ENCODE assay signal across 26 cellular contexts in genomic region chr4:6391186-6391851, GRCh38.
DNase-seq lines count a peak whose midpoint lies in the region; ATAC-seq and TF ChIP-seq lines count a peak whose summit lies in the region.
"Had no signal": no experiment of that assay in that cellular context is flagged by ENCODE, and none has a peak within 500 bp of the region (broad histone marks: within the 10 kb centered on the region; RNA-seq: fewer than 3 reads in every experiment).

No MANE protein-coding gene starts in this region.

- H3K4me3 ChIP-seq in right atrium auricular region (no peak overlapping the region), left ventricle myocardium inferior (peak overlapping the region; percentile 23)
- H3K4me3 ChIP-seq: gastroesophageal sphincter, right lobe of liver, SK-N-MC had no signal

- H3K4me1 ChIP-seq in right atrium auricular region (no peaks in the 10 kb centered on the region), left ventricle myocardium inferior (peaks cover 20% of the 10 kb centered on the region)
- H3K4me1 ChIP-seq: right lobe of liver had no signal

- ATAC-seq in Right ventricle myocardium superior (ENCODE audit: poor library complexity) (peak; percentile 29), GM18517 (IDR thresholded peaks at IDR 0.05; ENCODE audit: unreplicated experiment) (no peak), HG03439 (IDR thresholded peaks at IDR 0.05; ENCODE audit: unreplicated experiment) (no peak)
- no peak for ATAC-seq in activated T-cell treated with anti-CD3 and anti-CD28 coated beads, Interleukin-2, amount 50 U/mL, for 72 hours (replicated peaks in 1 of 2)
- ATAC-seq: gastroesophageal sphincter had no signal

- no peak for TF ChIP-seq CTCF in right atrium auricular region (IDR thresholded peaks at IDR 0.05)
- TF ChIP-seq CTCF in left ventricle myocardium inferior (IDR thresholded peaks at IDR 0.05; ENCODE audit: borderline replicate concordance), result no peak
- no peak for TF ChIP-seq CTCF in type B pancreatic cell (conservative IDR thresholded peaks at IDR 0.05)

- peaks cover 4% of the 10 kb centered on the region for H3K4me1 Mint-ChIP-seq in type B pancreatic cell (ENCODE audit: unreplicated experiment)
- no peaks in the 10 kb centered on the region for H3K4me1 Mint-ChIP-seq in activated T-cell treated with anti-CD3 and anti-CD28 coated beads, Interleukin-2, amount 50 U/mL, for 72 hours (ENCODE audit: low read depth)
- H3K4me1 Mint-ChIP-seq: neural crest cell; stimulated activated naive CD8-positive, alpha-beta T cell treated with anti-CD3 and anti-CD28 coated beads, Interleukin-15, amount 100 ng/mL, for 72 hours had no signal

- no peaks in the 10 kb centered on the region for H3K9me3 ChIP-seq in right atrium auricular region
- H3K9me3 ChIP-seq in left ventricle myocardium inferior (replicated peaks), result no peaks in the 10 kb centered on the region
- H3K9me3 ChIP-seq: gastroesophageal sphincter, right lobe of liver had no signal

- H3K27ac ChIP-seq in right atrium auricular region (peak overlapping the region in 1 of 2 donors; percentile 8), angular gyrus (ENCODE audit: low read depth, low read length) (peak overlapping the region; percentile 41), left ventricle myocardium inferior (replicated peaks) (peak overlapping the region; percentile 64)
- H3K27ac ChIP-seq: gastroesophageal sphincter, right lobe of liver, SK-N-MC had no signal

- no peaks in the 10 kb centered on the region for H3K27me3 ChIP-seq in right atrium auricular region
- peaks cover 39% of the 10 kb centered on the region for H3K27me3 ChIP-seq in left ventricle myocardium inferior (ENCODE audit: low read depth)
- H3K27me3 ChIP-seq: right lobe of liver had no signal

- DNase-seq in Right ventricle myocardium superior (no peak), right atrium auricular region (ENCODE audit: low spot score) (no peak), left ventricle myocardium inferior (no peak), type B pancreatic cell (ENCODE audit: extremely low spot score, unreplicated experiment) (no peak)
- DNase-seq in activated T-cell treated with anti-CD3 and anti-CD28 coated beads, Interleukin-2, amount 50 U/mL, for 72 hours, result no peak
- DNase-seq: activated CD4-positive, alpha-beta T cell treated with anti-CD3 and anti-CD28 coated beads, Interleukin-2, amount 50 U/mL, for 1 hour; activated CD4-positive, CD25-positive, alpha-beta regulatory T cell; activated gamma-delta T cell; activated T-cell treated with anti-CD3 and anti-CD28 coated beads, Interleukin-2, amount 50 U/mL, for 24 hours; AML-193; CD4-positive, CD25-positive, alpha-beta regulatory T cell; GOT3; mesenchymal stem cell; NCI-H1417 treated with DMSO at 0.1 percent for 48 hours; NCI-H2081 treated with DMSO at 0.1 percent for 48 hours; right lobe of liver; stimulated activated naive CD8-positive, alpha-beta T cell treated with anti-CD3 and anti-CD28 coated beads, Interleukin-15, amount 100 ng/mL, for 72 hours; T-helper 1 cell had no signal

- H3K36me3 ChIP-seq in right atrium auricular region (no peaks in the 10 kb centered on the region), left ventricle myocardium inferior (no peaks in the 10 kb centered on the region)
- H3K36me3 ChIP-seq: gastroesophageal sphincter, right lobe of liver had no signal

- H3K9me3 Mint-ChIP-seq in type B pancreatic cell, result no peaks in the 10 kb centered on the region
- no peaks in the 10 kb centered on the region for H3K9me3 Mint-ChIP-seq in activated T-cell treated with anti-CD3 and anti-CD28 coated beads, Interleukin-2, amount 50 U/mL, for 72 hours
- H3K9me3 Mint-ChIP-seq: activated T-cell treated with anti-CD3 and anti-CD28 coated beads, Interleukin-2, amount 50 U/mL, for 24 hours; central memory CD8-positive, alpha-beta T cell; dendritic cell treated with granulocyte-macrophage colony-stimulating factor and Interleukin-4, amounts not matched to agents 40 ng/mL and 50 ng/mL, for 4 days; neural crest cell; stimulated activated naive CD8-positive, alpha-beta T cell treated with anti-CD3 and anti-CD28 coated beads, Interleukin-15, amount 100 ng/mL, for 72 hours had no signal

- intact Hi-C loops in Right ventricle myocardium superior (cut with DNase I) (no loop called here), left ventricle myocardium inferior (cut with micrococcal nuclease) (no loop called here)

- no peaks in the 10 kb centered on the region for H3K36me3 Mint-ChIP-seq in type B pancreatic cell
- no peaks in the 10 kb centered on the region for H3K36me3 Mint-ChIP-seq in activated T-cell treated with anti-CD3 and anti-CD28 coated beads, Interleukin-2, amount 50 U/mL, for 72 hours (ENCODE audit: insufficient read depth in 2 of 2)
- H3K36me3 Mint-ChIP-seq: CD4-positive, CD25-positive, alpha-beta regulatory T cell had no signal

- peaks cover 33% of the 10 kb centered on the region for H3K27me3 Mint-ChIP-seq in type B pancreatic cell
- H3K27me3 Mint-ChIP-seq in activated T-cell treated with anti-CD3 and anti-CD28 coated beads, Interleukin-2, amount 50 U/mL, for 72 hours (ENCODE audit: low read depth), result peaks cover 6% of the 10 kb centered on the region
- H3K27me3 Mint-ChIP-seq: dendritic cell treated with granulocyte-macrophage colony-stimulating factor and Interleukin-4, amounts not matched to agents 40 ng/mL and 50 ng/mL, for 4 days had no signal

- peak overlapping the region; percentile 52 for H3K4me3 Mint-ChIP-seq in type B pancreatic cell
- no peak overlapping the region for H3K4me3 Mint-ChIP-seq in activated T-cell treated with anti-CD3 and anti-CD28 coated beads, Interleukin-2, amount 50 U/mL, for 72 hours
- H3K4me3 Mint-ChIP-seq: activated T-cell treated with anti-CD3 and anti-CD28 coated beads, Interleukin-2, amount 50 U/mL, for 24 hours; CD4-positive, CD25-positive, alpha-beta regulatory T cell; central memory CD8-positive, alpha-beta T cell; dendritic cell treated with granulocyte-macrophage colony-stimulating factor and Interleukin-4, amounts not matched to agents 40 ng/mL and 50 ng/mL, for 4 days; neural crest cell; stimulated activated naive CD8-positive, alpha-beta T cell treated with anti-CD3 and anti-CD28 coated beads, Interleukin-15, amount 100 ng/mL, for 72 hours had no signal

- peak overlapping the region; percentile 85 for H3K27ac Mint-ChIP-seq in type B pancreatic cell
- H3K27ac Mint-ChIP-seq in activated T-cell treated with anti-CD3 and anti-CD28 coated beads, Interleukin-2, amount 50 U/mL, for 72 hours, result no peak overlapping the region
- H3K27ac Mint-ChIP-seq: activated T-cell treated with anti-CD3 and anti-CD28 coated beads, Interleukin-2, amount 50 U/mL, for 24 hours; dendritic cell treated with granulocyte-macrophage colony-stimulating factor and Interleukin-4, amounts not matched to agents 40 ng/mL and 50 ng/mL, for 4 days; stimulated activated naive CD8-positive, alpha-beta T cell treated with anti-CD3 and anti-CD28 coated beads, Interleukin-15, amount 100 ng/mL, for 72 hours had no signal
